In genomic region chr4:64582492-64582891, GRCh38 we compare ENCODE assay signal across 25 cellular contexts.
"Had no signal": no experiment of that assay in that cellular context is flagged by ENCODE, and none has a peak within 500 bp of the region (broad histone marks: within the 10 kb centered on the region; RNA-seq: fewer than 3 reads in every experiment).

No MANE protein-coding gene starts in this region.

- H3K4me1 Mint-ChIP-seq: activated CD4-positive, alpha-beta memory T cell treated with anti-CD3 and anti-CD28 coated beads, Interleukin-2, amount 10 ng/mL, durations not matched to agents 7 days and 5 days; activated CD4-positive, alpha-beta T cell treated with anti-CD3 and anti-CD28 coated beads, Interleukin-2, amount 10 ng/mL, durations not matched to agents 7 days and 5 days; memory B cell; naive thymus-derived CD8-positive, alpha-beta T cell; stimulated activated naive B cell treated with anti-CD40 and anti-IgM and Interleukin-4, amounts not matched to agents 10 μg/mL and 1 μg/mL and 100 μg/mL, for 72 hours had no signal

- H3K27ac ChIP-seq: esophagus muscularis mucosa, foreskin keratinocyte, heart left ventricle, right atrium auricular region, stomach, thyroid gland, upper lobe of left lung, vagina, VCaP had no signal

- H3K4me1 ChIP-seq: esophagus muscularis mucosa, foreskin keratinocyte, heart left ventricle, right atrium auricular region, thyroid gland, upper lobe of left lung, vagina had no signal

- ATAC-seq: activated CD4-positive, CD25-positive, alpha-beta regulatory T cell treated with anti-CD3 and anti-CD28 coated beads, Interleukin-2, amount 50 U/mL, for 24 hours; foreskin keratinocyte; naive thymus-derived CD8-positive, alpha-beta T cell; stimulated activated naive B cell treated with anti-CD40 and anti-IgM and Interleukin-4, amounts not matched to agents 10 μg/mL and 1 μg/mL and 100 μg/mL, for 72 hours had no signal

- H3K27me3 Mint-ChIP-seq: activated CD4-positive, alpha-beta memory T cell treated with anti-CD3 and anti-CD28 coated beads, Interleukin-2, amount 10 ng/mL, durations not matched to agents 7 days and 5 days; activated CD4-positive, alpha-beta T cell treated with anti-CD3 and anti-CD28 coated beads, Interleukin-2, amount 10 ng/mL, durations not matched to agents 7 days and 5 days; activated T-cell treated with anti-CD3 and anti-CD28 coated beads, Interleukin-2, amount 50 U/mL, for 24 hours; memory B cell; naive thymus-derived CD8-positive, alpha-beta T cell; stimulated activated naive B cell treated with anti-CD40 and anti-IgM and Interleukin-4, amounts not matched to agents 10 μg/mL and 1 μg/mL and 100 μg/mL, for 72 hours had no signal

- H3K4me3 Mint-ChIP-seq: activated CD4-positive, alpha-beta memory T cell treated with anti-CD3 and anti-CD28 coated beads, Interleukin-2, amount 10 ng/mL, durations not matched to agents 7 days and 5 days; activated CD4-positive, alpha-beta T cell treated with anti-CD3 and anti-CD28 coated beads, Interleukin-2, amount 10 ng/mL, durations not matched to agents 7 days and 5 days; activated T-cell treated with anti-CD3 and anti-CD28 coated beads, Interleukin-2, amount 50 U/mL, for 24 hours; memory B cell; naive thymus-derived CD8-positive, alpha-beta T cell; neural crest cell; stimulated activated naive B cell treated with anti-CD40 and anti-IgM and Interleukin-4, amounts not matched to agents 10 μg/mL and 1 μg/mL and 100 μg/mL, for 72 hours had no signal

- H3K36me3 ChIP-seq: esophagus muscularis mucosa, heart left ventricle, right atrium auricular region, stomach, thyroid gland, upper lobe of left lung, vagina had no signal

- DNase-seq: activated CD4-positive, alpha-beta memory T cell treated with anti-CD3 and anti-CD28 coated beads, Interleukin-2, amount 10 ng/mL, durations not matched to agents 7 days and 5 days; activated CD4-positive, alpha-beta T cell treated with anti-CD3 and anti-CD28 coated beads, Interleukin-2, amount 10 ng/mL, durations not matched to agents 7 days and 5 days; activated CD8-positive, alpha-beta memory T cell treated with anti-CD3 and anti-CD28 coated beads, Interleukin-2, amount 50 U/mL, for 48 hours; activated gamma-delta T cell; activated naive CD4-positive, alpha-beta T cell treated with anti-CD3 and anti-CD28 coated beads, Interleukin-2, amount 50 U/mL, for 16 hours; activated T-cell treated with anti-CD3 and anti-CD28 coated beads, Interleukin-2, amount 50 U/mL, for 24 hours; amniotic stem cell; central memory CD4-positive, alpha-beta T cell; foreskin keratinocyte; heart left ventricle; kidney; naive thymus-derived CD8-positive, alpha-beta T cell; stimulated activated CD4-positive, alpha-beta T cell treated with anti-CD3 and anti-CD28 coated beads, Interleukin-15, amount 100 ng/mL, for 24 hours; stimulated activated CD4-positive, alpha-beta T cell treated with anti-CD3 and anti-CD28 coated beads, Interleukin-2, amount 100 ng/mL, for 24 hours; stimulated activated naive B cell treated with anti-CD40 and anti-IgM and Interleukin-4, amounts not matched to agents 10 μg/mL and 1 μg/mL and 100 μg/mL, for 72 hours; stomach; thyroid gland; upper lobe of left lung had no signal

- H3K36me3 Mint-ChIP-seq: memory B cell; naive thymus-derived CD8-positive, alpha-beta T cell; stimulated activated naive B cell treated with anti-CD40 and anti-IgM and Interleukin-4, amounts not matched to agents 10 μg/mL and 1 μg/mL and 100 μg/mL, for 72 hours had no signal

- H3K9me3 Mint-ChIP-seq: activated CD4-positive, alpha-beta memory T cell treated with anti-CD3 and anti-CD28 coated beads, Interleukin-2, amount 10 ng/mL, durations not matched to agents 7 days and 5 days; activated CD4-positive, alpha-beta T cell treated with anti-CD3 and anti-CD28 coated beads, Interleukin-2, amount 10 ng/mL, durations not matched to agents 7 days and 5 days; activated T-cell treated with anti-CD3 and anti-CD28 coated beads, Interleukin-2, amount 50 U/mL, for 24 hours; memory B cell; stimulated activated naive B cell treated with anti-CD40 and anti-IgM and Interleukin-4, amounts not matched to agents 10 μg/mL and 1 μg/mL and 100 μg/mL, for 72 hours had no signal

- H3K4me3 ChIP-seq: esophagus muscularis mucosa, heart left ventricle, right atrium auricular region, stomach, thyroid gland, upper lobe of left lung, vagina had no signal

- H3K27me3 ChIP-seq: esophagus muscularis mucosa, foreskin keratinocyte, heart left ventricle, right atrium auricular region, stomach, thyroid gland, upper lobe of left lung, vagina had no signal

- H3K9me3 ChIP-seq: esophagus muscularis mucosa, heart left ventricle, right atrium auricular region, stomach, thyroid gland, upper lobe of left lung, vagina had no signal

- H3K27ac Mint-ChIP-seq: activated CD4-positive, alpha-beta memory T cell treated with anti-CD3 and anti-CD28 coated beads, Interleukin-2, amount 10 ng/mL, durations not matched to agents 7 days and 5 days; activated CD4-positive, alpha-beta T cell treated with anti-CD3 and anti-CD28 coated beads, Interleukin-2, amount 10 ng/mL, durations not matched to agents 7 days and 5 days; activated T-cell treated with anti-CD3 and anti-CD28 coated beads, Interleukin-2, amount 50 U/mL, for 24 hours; memory B cell; naive thymus-derived CD8-positive, alpha-beta T cell; stimulated activated naive B cell treated with anti-CD40 and anti-IgM and Interleukin-4, amounts not matched to agents 10 μg/mL and 1 μg/mL and 100 μg/mL, for 72 hours had no signal
